Comparison of ENCODE assay signal across 23 cellular contexts in genomic region chr2:46462936-46463335, GRCh38. TPM values are rescaled to one million over a fixed set of nuclear protein-coding genes. Genes with fewer than 3 reads are reported as not detected.
"Had no signal": no experiment of that assay in that cellular context is flagged by ENCODE, and none has a peak within 500 bp of the region (broad histone marks: within the 10 kb centered on the region; RNA-seq: fewer than 3 reads in every experiment).

No MANE protein-coding gene starts in this region.

- H3K27ac ChIP-seq: ascending aorta, epithelial cell of prostate, right atrium auricular region, transverse colon had no signal

- H3K27me3 ChIP-seq: ascending aorta, heart left ventricle, right atrium auricular region, spleen, transverse colon had no signal

- H3K4me3 ChIP-seq: ascending aorta, heart left ventricle, right atrium auricular region, spleen, transverse colon had no signal

- H3K36me3 ChIP-seq: ascending aorta, heart left ventricle, right atrium auricular region, spleen, transverse colon had no signal

- FAIRE-seq: bronchial epithelial cell, colon, islet of Langerhans had no signal

- ATAC-seq: activated T-cell treated with anti-CD3 and anti-CD28 coated beads, Interleukin-2, amount 50 U/mL, for 4 hours; effector memory CD8-positive, alpha-beta T cell; heart left ventricle; natural killer cell; stimulated activated memory B cell treated with anti-CD40 and anti-IgM and Interleukin-4, amounts not matched to agents 10 μg/mL and 1 μg/mL and 100 μg/mL, for 72 hours had no signal

- DNase-seq: activated CD4-positive, alpha-beta T cell treated with anti-CD3 and anti-CD28 coated beads for 1 hour; activated CD4-positive, alpha-beta T cell treated with anti-CD3 and anti-CD28 coated beads, Interleukin-2, amount 50 U/mL, for 48 hours; activated naive CD8-positive, alpha-beta T cell treated with anti-CD3 and anti-CD28 coated beads, Interleukin-2, amount 10 ng/mL, durations not matched to agents 7 days and 5 days; activated T-cell treated with anti-CD3 and anti-CD28 coated beads, Interleukin-2, amount 50 U/mL, for 4 hours; effector memory CD8-positive, alpha-beta T cell; foreskin melanocyte; heart left ventricle; natural killer cell; spleen; stimulated activated CD4-positive, alpha-beta T cell treated with anti-CD3 and anti-CD28 coated beads, Interleukin-1b, Interleukin-23, amount 100 ng/mL, for 48 hours; T-helper 9 cell; transverse colon had no signal

- H3K9me3 ChIP-seq: ascending aorta, heart left ventricle, right atrium auricular region, spleen, transverse colon had no signal

RNA-seq across cellular contexts. Expression of gene TMEM247, which starts 16.4 kb away (rescaled TPM):
- total RNA-seq: activated naive CD8-positive, alpha-beta T cell treated with anti-CD3 and anti-CD28 coated beads, Interleukin-2, amount 10 ng/mL, durations not matched to agents 7 days and 5 days; activated T-cell treated with anti-CD3 and anti-CD28 coated beads, Interleukin-2, amount 50 U/mL, for 4 hours; ascending aorta; bronchial epithelial cell; heart left ventricle; lung microvascular endothelial cell; mononuclear cell; natural killer cell; posterior vena cava; right atrium auricular region; spleen; subcutaneous adipose tissue; transverse colon had no signal
- polyA plus RNA-seq: heart left ventricle, spleen had no signal
